23 cellular contexts compared by ENCODE assay signal in genomic region chr7:40502359-40502758, GRCh38.
"Had no signal": no experiment of that assay in that cellular context is flagged by ENCODE, and none has a peak within 500 bp of the region (broad histone marks: within the 10 kb centered on the region; RNA-seq: fewer than 3 reads in every experiment).

No MANE protein-coding gene starts in this region.

- H3K27ac ChIP-seq: colonic mucosa, epithelial cell of prostate, esophagus squamous epithelium, heart right ventricle, left lung, lower lobe of right lung had no signal

- H3K4me1 ChIP-seq: colonic mucosa, esophagus squamous epithelium, heart right ventricle, left lung, lower lobe of right lung had no signal

- H3K4me3 ChIP-seq: colonic mucosa, esophagus squamous epithelium, heart right ventricle, left lung, lower lobe of right lung, mucosa of descending colon had no signal

- FAIRE-seq: islet of Langerhans, keratinocyte had no signal

- DNase-seq: colonic mucosa; cortex of kidney; effector memory CD4-positive, alpha-beta T cell; erythroblast; esophagus squamous epithelium; foreskin fibroblast; foreskin melanocyte; glutamatergic neuron; head of caudate nucleus; heart right ventricle; hippocampal formation; left cardiac atrium; left lung; left ventricle myocardium superior; lower lobe of right lung; mesenchymal stem cell; mucosa of descending colon; naive B cell; naive thymus-derived CD8-positive, alpha-beta T cell had no signal

- H3K9me3 ChIP-seq: colonic mucosa, lower lobe of right lung, mucosa of descending colon had no signal

- H3K27me3 ChIP-seq: colonic mucosa, esophagus squamous epithelium, heart right ventricle, left lung had no signal

- ATAC-seq: esophagus mucosa; heart right ventricle; left cardiac atrium; left lung; left ventricle myocardium superior; lower lobe of right lung; mucosa of descending colon; naive thymus-derived CD8-positive, alpha-beta T cell had no signal

- H3K36me3 ChIP-seq: colonic mucosa, esophagus squamous epithelium, heart right ventricle, left lung, lower lobe of right lung had no signal
